Comparison of ENCODE assay signal across 20 cellular contexts in the genomic region with DNA sequence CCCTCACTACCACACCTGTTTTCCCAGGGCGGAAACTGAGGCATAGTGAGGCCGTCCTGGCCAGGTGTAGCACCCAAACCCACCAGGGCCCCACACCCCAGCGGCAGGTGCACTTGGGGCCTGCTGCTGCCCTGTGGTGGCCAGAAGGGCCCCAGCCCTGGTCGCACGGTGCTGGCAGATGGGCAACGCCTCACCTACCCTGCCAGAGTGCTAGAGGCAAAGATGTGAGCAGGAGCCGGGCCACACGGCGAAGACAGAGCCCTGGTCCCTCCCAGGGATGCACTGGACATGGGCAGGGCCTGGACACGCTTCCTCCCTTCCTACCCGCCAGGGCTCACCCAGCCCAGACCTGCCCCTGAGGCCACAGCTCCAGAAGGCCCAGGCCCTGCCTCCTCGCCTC. TPM values are rescaled to one million over a fixed set of nuclear protein-coding genes. Genes with fewer than 3 reads are reported as not detected.
A peak's percentile ranks its signal among the peaks of the same experiment; 100 is the strongest.
DNase-seq lines count a peak whose midpoint lies in the region; ATAC-seq, FAIRE-seq and TF ChIP-seq lines count a peak whose summit lies in the region.
"Had no signal": no experiment of that assay in that cellular context is flagged by ENCODE, and none has a peak within 500 bp of the region (broad histone marks: within the 10 kb centered on the region; RNA-seq: fewer than 3 reads in every experiment).

No MANE protein-coding gene starts in this region.

- no peak overlapping the region for H3K4me2 ChIP-seq in HepG2 (ENCODE audit: low read depth, low read length)
- H3K4me2 ChIP-seq in H1 (ENCODE audit: insufficient read depth in 1 of 2, low read depth in 2 of 2, low read length in 2 of 2), result no peak overlapping the region
- H3K4me2 ChIP-seq in trophoblast cell (ENCODE audit: low read length), result no peak overlapping the region
- H3K4me2 ChIP-seq: A549; BLaER1 treated with 17β-estradiol and CSF1 and Interleukin-3, amounts not matched to agents 10 nM and 100 nM had no signal

- H3K18ac ChIP-seq in H1 (ENCODE audit: extremely low read depth, low read length), result no peak overlapping the region
- no peak overlapping the region for H3K18ac ChIP-seq in trophoblast cell (ENCODE audit: low read length)

- BruUV-seq in HepG2 (replicated peaks; lab: Mats Ljungman, UMichigan), result no TSS peak

- no peak overlapping the region for H2BK15ac ChIP-seq in H1 (ENCODE audit: low read length)

- H4K91ac ChIP-seq in H1 (replicated peaks; ENCODE audit: insufficient read length, low read length), result no peak overlapping the region
- H4K91ac ChIP-seq in trophoblast cell (ENCODE audit: low read depth, low read length), result no peak overlapping the region

- H4K12ac ChIP-seq in trophoblast cell (ENCODE audit: low read depth, low read length), result no peak overlapping the region

- H3K14ac ChIP-seq in H1 (ENCODE audit: insufficient read length), result no peak overlapping the region
- no peak overlapping the region for H3K14ac ChIP-seq in trophoblast cell (ENCODE audit: low read length)

- H3K9me3 ChIP-seq in HepG2 (ENCODE audit: low read length) (no peaks in the 10 kb centered on the region), right lobe of liver (no peaks in the 10 kb centered on the region), H1 (ENCODE audit: insufficient read depth in 2 of 2, low read depth in 1 of 2, low read length in 1 of 2) (no peaks in the 10 kb centered on the region), trophoblast cell (ENCODE audit: insufficient read depth, low read depth, low read length) (no peaks in the 10 kb centered on the region), adrenal gland (replicated peaks in 1 of 3) (no peaks in the 10 kb centered on the region)
- H3K9me3 ChIP-seq: A549; BLaER1 treated with 17β-estradiol and CSF1 and Interleukin-3, amounts not matched to agents 10 nM and 100 nM; Caco-2 had no signal

- H2AFZ ChIP-seq in HepG2 (ENCODE audit: low read length) (no peak overlapping the region), H1 (ENCODE audit: low read length) (no peak overlapping the region), trophoblast cell (ENCODE audit: insufficient read depth, low read length, poor library complexity) (no peak overlapping the region)

- no peak overlapping the region for H3K56ac ChIP-seq in H1 (replicated peaks; ENCODE audit: insufficient read length, low read depth, low read length)

- H3K27me3 ChIP-seq in HepG2 (ENCODE audit: control insufficient read depth in 1 of 2, insufficient read depth in 2 of 2, low read length in 2 of 2) (peaks cover 2 to 22% of the 10 kb centered on the region in 2 experiments; a peak in 4 of 5 replicates), right lobe of liver (no peaks in the 10 kb centered on the region), H1 (replicated peaks in 1 of 4; ENCODE audit: control insufficient read depth in 3 of 4, extremely low read depth in 1 of 4, insufficient read depth in 3 of 4, low read length in 3 of 4) (no peaks in the 10 kb centered on the region), trophoblast cell (ENCODE audit: insufficient read depth, low read length) (no peaks in the 10 kb centered on the region), adrenal gland (no peaks in the 10 kb centered on the region)

- no peak overlapping the region for H2BK12ac ChIP-seq in H1 (ENCODE audit: low read depth, low read length)
- H2BK12ac ChIP-seq in trophoblast cell (ENCODE audit: low read length), result no peak overlapping the region

- H3K36me3 ChIP-seq in HepG2 (replicated peaks in 1 of 2; ENCODE audit: control insufficient read depth in 1 of 2, insufficient read depth in 2 of 2, low read length in 2 of 2) (no peaks in the 10 kb centered on the region; a peak in 1 of 5 replicates), right lobe of liver (no peaks in the 10 kb centered on the region), H1 (ENCODE audit: control insufficient read depth in 2 of 4, insufficient read depth in 4 of 4, low read length in 3 of 4) (no peaks in the 10 kb centered on the region; a peak in 1 of 8 replicates), trophoblast cell (ENCODE audit: control insufficient read depth in 1 of 2, insufficient read depth in 2 of 2, low read length in 2 of 2) (no peaks in the 10 kb centered on the region), adrenal gland (replicated peaks in 1 of 2) (no peaks in the 10 kb centered on the region)

- H2BK5ac ChIP-seq in H1 (ENCODE audit: low read depth, low read length) (no peak overlapping the region), trophoblast cell (ENCODE audit: low read depth, low read length, poor library complexity) (no peak overlapping the region)

- no peak overlapping the region for H2BK20ac ChIP-seq in H1 (ENCODE audit: low read length)

- DNase-seq in HepG2 (ENCODE audit: low spot score), result no peak
- no peak for DNase-seq in right lobe of liver
- DNase-seq in H1 (ENCODE audit: low read depth in 1 of 2, low spot score in 2 of 2), result no peak
- no peak for DNase-seq in trophoblast cell
- DNase-seq in dermis blood vessel endothelial cell, result no peak
- no peak for DNase-seq in adrenal gland
- DNase-seq: AML-193; Caco-2; Calu3; CD4-positive, alpha-beta T cell; CD8-positive, alpha-beta T cell; DMS79 treated with DMSO at 0.1 percent for 48 hours; GF-D8 had no signal

- peak overlapping the region; percentile 57; the same call in 1 of the 2 replicates for H4K8ac ChIP-seq in H1 (ENCODE audit: extremely low read depth, insufficient read depth, low read length)
- no peak overlapping the region for H4K8ac ChIP-seq in trophoblast cell (ENCODE audit: low read depth, low read length)

- intact Hi-C loops in HepG2 (cut with micrococcal nuclease; ENCODE audit: unreplicated experiment) (no loop called here), right lobe of liver (cut with DNase I) (no loop called here), adrenal gland (cut with DNase I) (loop anchor here in 1 of 2 donors (5.0 kb wide), 1 partner anchor 50 kb away; no protein-coding TSS in a partner anchor)

- H3K23ac ChIP-seq in H1 (ENCODE audit: insufficient read length) (no peak overlapping the region), trophoblast cell (ENCODE audit: low read length) (no peak overlapping the region)

- H3K27ac ChIP-seq in HepG2 (ENCODE audit: extremely low read length, insufficient read depth, low read length) (no peak overlapping the region), right lobe of liver (no peak overlapping the region), H1 (ENCODE audit: low read depth, low read length) (no peak overlapping the region), trophoblast cell (ENCODE audit: low read depth, low read length) (no peak overlapping the region), adrenal gland (no peak overlapping the region)
- H3K27ac ChIP-seq: 22Rv1; A549; BLaER1 treated with 17β-estradiol and CSF1 and Interleukin-3, amounts not matched to agents 10 nM and 100 nM; C4-2B had no signal

- peaks cover 7% of the 10 kb centered on the region; the same call in 1 of the 2 replicates for H4K20me1 ChIP-seq in HepG2 (ENCODE audit: insufficient read depth, low read length)
- H4K20me1 ChIP-seq in H1 (replicated peaks in 1 of 2; ENCODE audit: control insufficient read depth in 1 of 2, insufficient read depth in 2 of 2, low read length in 2 of 2), result peaks cover 0 to 5% of the 10 kb centered on the region in 2 experiments

- H3K4ac ChIP-seq in H1 (replicated peaks; ENCODE audit: insufficient read length, low read depth, low read length) (no peak overlapping the region), trophoblast cell (ENCODE audit: low read depth, low read length) (no peak overlapping the region)

- CTCF ChIA-PET in HepG2 (lab: Yijun Ruan, JAX; ENCODE audit: low intra/inter-chr PET ratio, low total read pairs), result interaction anchor here (2.7 kb wide), 1 partner anchor 52 kb away, joined by 32 read pairs; no protein-coding TSS in a partner anchor
- CTCF ChIA-PET in H1 (lab: Charles Lee; ENCODE audit: partially characterized antibody), result interaction anchor here (0.7 to 7.2 kb wide), 15 partner anchors 10 to 129 kb away, joined by 3 to 148 read pairs (median 5); no protein-coding TSS in a partner anchor

- H3K79me1 ChIP-seq in H1 (ENCODE audit: low read depth, low read length) (no peaks in the 10 kb centered on the region), trophoblast cell (ENCODE audit: low read length) (no peaks in the 10 kb centered on the region)

- TF ChIP-seq RAD21 in HepG2 (CRISPR knock-in tag; IDR thresholded peaks at IDR 0.05) (no peak), H1 (IDR thresholded peaks at IDR 0.05 in 1 of 2, conservative IDR thresholded peaks at IDR 0.05 in 1 of 2; ENCODE audit: low read depth in 2 of 2, low read length in 2 of 2) (no peak)

- H2BK120ac ChIP-seq in H1 (replicated peaks; ENCODE audit: low read depth, low read length) (no peak overlapping the region), trophoblast cell (ENCODE audit: insufficient read depth, low read length, poor library complexity) (no peak overlapping the region)

- FAIRE-seq in HepG2 (lab: Jason Lieb, UNC) (no peak), H1 (lab: Jason Lieb, UNC) (no peak)
- FAIRE-seq: A549, D721Med, G401.6, GM12891 had no signal

- no peak for TF ChIP-seq EP300 in HepG2 (IDR thresholded peaks at IDR 0.05; ENCODE audit: low read depth in 2 of 2, low read length in 2 of 2)
- no peak for TF ChIP-seq EP300 in HepG2 (CRISPR knock-in tag; IDR thresholded peaks at IDR 0.05; ENCODE audit: borderline replicate concordance)
- TF ChIP-seq EP300 in H1 (IDR thresholded peaks at IDR 0.05; ENCODE audit: borderline replicate concordance in 1 of 2, low read depth in 2 of 2, low read length in 2 of 2), result no peak

- H3K79me2 ChIP-seq in HepG2 (ENCODE audit: insufficient read depth, low read length) (no peaks in the 10 kb centered on the region), H1 (ENCODE audit: control insufficient read depth in 1 of 2, insufficient read depth in 2 of 2, low read length in 2 of 2) (no peaks in the 10 kb centered on the region), trophoblast cell (ENCODE audit: control insufficient read depth, insufficient read depth, low read length, poor library complexity) (no peaks in the 10 kb centered on the region)

- POLR2A ChIA-PET in HepG2 (lab: Yijun Ruan, JAX), result no interaction called here
- POLR2A ChIA-PET in H1 (lab: Charles Lee; ENCODE audit: partially characterized antibody), result no interaction called here

- in situ Hi-C loops in HepG2 (cut with HindIII; ENCODE audit: extremely low pct_ligation_motif_present, low pct_unique_long_range_greater_than_20kb), result loop anchor here (5.0 kb wide), 1 partner anchor 55 kb away; no protein-coding TSS in a partner anchor

- H3K9ac ChIP-seq in HepG2 (ENCODE audit: insufficient read depth, low read depth, low read length) (no peak overlapping the region), H1 (replicated peaks in 1 of 4; ENCODE audit: extremely low read depth in 1 of 4, low read depth in 3 of 4, low read length in 3 of 4) (no peak overlapping the region), trophoblast cell (ENCODE audit: low read length) (no peak overlapping the region)
- H3K9ac ChIP-seq: BLaER1 treated with 17β-estradiol and CSF1 and Interleukin-3, amounts not matched to agents 10 nM and 100 nM had no signal

- 67% methylated on average over 1 of the region's 12 CpGs for WGBS in HepG2 (ENCODE audit: low lambda C conversion rate)
- 70% methylated on average over 2 of the region's 12 CpGs for WGBS in right lobe of liver (ENCODE audit: insufficient coverage, low coverage, low lambda C conversion rate, missing lambda C conversion rate)
- WGBS in H1 (ENCODE audit: extremely low coverage in 1 of 2, insufficient coverage in 1 of 2, insufficient read length in 1 of 2, insufficient replicate concordance in 2 of 2, low coverage in 1 of 2, low lambda C conversion rate in 2 of 2, missing lambda C conversion rate in 1 of 2), 2 experiments, result 94% methylated on average over 11 of the region's 12 CpGs; no CpG with 5 or more reads in 1 of the 2 experiments
- no CpG with 5 or more reads among the region's 12 CpGs for WGBS in trophoblast cell (ENCODE audit: extremely low coverage, insufficient coverage, insufficient read length)
- 86 to 96% (median 89%) methylated on average over 3 to 12 of the region's 12 CpGs for WGBS in adrenal gland, 4 donors

- TF ChIP-seq POLR2A in HepG2 (IDR thresholded peaks at IDR 0.05; ENCODE audit: insufficient read depth in 1 of 2, low read depth in 2 of 2, low read length in 2 of 2), result no peak
- TF ChIP-seq POLR2A in right lobe of liver (IDR thresholded peaks at IDR 0.05), result no peak
- no peak for TF ChIP-seq POLR2A in H1 (IDR thresholded peaks at IDR 0.05; ENCODE audit: control extremely low read depth in 1 of 2, low read depth in 2 of 2, low read length in 2 of 2)
- TF ChIP-seq POLR2A in adrenal gland (IDR thresholded peaks at IDR 0.05), result no peak

- H3K4me3 ChIP-seq in HepG2 (replicated peaks in 1 of 3; ENCODE audit: insufficient read depth in 1 of 3, low read depth in 2 of 3, low read length in 3 of 3) (no peak overlapping the region), right lobe of liver (no peak overlapping the region), H1 (ENCODE audit: extremely low read depth in 1 of 4, insufficient read depth in 2 of 4, low read depth in 3 of 4, low read length in 4 of 4) (no peak overlapping the region), trophoblast cell (ENCODE audit: low read depth, low read length) (peak overlapping the region; percentile 6), adrenal gland (no peak overlapping the region)
- H3K4me3 ChIP-seq: A549; BLaER1 treated with 17β-estradiol and CSF1 and Interleukin-3, amounts not matched to agents 10 nM and 100 nM had no signal

- H4K5ac ChIP-seq in H1 (ENCODE audit: insufficient read length, low read depth, low read length), result no peak overlapping the region

- no peaks in the 10 kb centered on the region for H3K23me2 ChIP-seq in H1 (ENCODE audit: low read depth, low read length)

- H3K4me1 ChIP-seq in HepG2 (ENCODE audit: insufficient read depth, low read length), result peaks cover 17% of the 10 kb centered on the region
- no peaks in the 10 kb centered on the region for H3K4me1 ChIP-seq in right lobe of liver
- H3K4me1 ChIP-seq in H1 (replicated peaks in 1 of 4; ENCODE audit: control insufficient read depth in 3 of 4, insufficient read depth in 4 of 4, low read length in 3 of 4), result no peaks in the 10 kb centered on the region
- H3K4me1 ChIP-seq in trophoblast cell (ENCODE audit: control insufficient read depth in 1 of 2, insufficient read depth in 2 of 2, low read length in 2 of 2), result peaks cover 16 to 24% of the 10 kb centered on the region in 2 experiments
- no peaks in the 10 kb centered on the region for H3K4me1 ChIP-seq in adrenal gland (replicated peaks in 1 of 2)
- H3K4me1 ChIP-seq: A549, Caco-2 had no signal

- H2AK5ac ChIP-seq in H1 (ENCODE audit: low read depth, low read length) (no peak overlapping the region), trophoblast cell (ENCODE audit: low read length) (no peak overlapping the region)

- no peak; the same call in 2 of the 3 replicates for ATAC-seq in HepG2
- ATAC-seq in right lobe of liver, result no peak
- ATAC-seq: CD8-positive, alpha-beta T cell had no signal

- TF ChIP-seq CTCF in HepG2 (CRISPR knock-in tag; IDR thresholded peaks at IDR 0.05) (no peak), right lobe of liver (IDR thresholded peaks at IDR 0.05) (no peak), H1 (IDR thresholded peaks at IDR 0.05; ENCODE audit: control extremely low read depth in 1 of 3, insufficient read depth in 1 of 3, low read depth in 1 of 3, low read length in 3 of 3) (no peak), adrenal gland (IDR thresholded peaks at IDR 0.05) (no peak)

RNA-seq across cellular contexts. Expression of gene MEGF6, which starts 44.4 kb away (rescaled TPM):
- total RNA-seq in HepG2 (2016; rRNA removed; fragmentation: Illumina TruSeq; extraction: Trizol), result 0.76 and 1.9 TPM in 2 replicates
- total RNA-seq in HepG2 (2016; cell fraction: cytosol; rRNA removed; fragmentation: Illumina TruSeq; extraction: Trizol; ENCODE audit: low read depth), result 0.18 and 0.61 TPM in 2 replicates
- total RNA-seq in HepG2 (2016; cell fraction: insoluble cytoplasmic fraction; rRNA removed; fragmentation: Illumina TruSeq; extraction: Trizol), result 0.70 and 2.7 TPM in 2 replicates
- 0.52 and 0.96 TPM in 2 replicates for total RNA-seq in HepG2 (2016; cell fraction: membrane; rRNA removed; fragmentation: Illumina TruSeq; extraction: Trizol)
- total RNA-seq in HepG2 (2016; cell fraction: nucleus; rRNA removed; fragmentation: Illumina TruSeq; extraction: Trizol), result 2.7 and 3.4 TPM in 2 replicates
- polyA plus RNA-seq in HepG2 (2011; rRNA removed), result 1.9 and 3.5 TPM in 2 replicates
- 0.90 and 1.8 TPM in 2 replicates for polyA plus RNA-seq in HepG2 (2011; cell fraction: cytosol; rRNA removed)
- polyA plus RNA-seq in HepG2 (2011; cell fraction: nucleus; rRNA removed), result 68.1 and 94.7 TPM in 2 replicates
- polyA plus RNA-seq in HepG2 (2012), result 3.6 and 4.8 TPM in 2 replicates
- 0.09 and 0.19 TPM in 2 replicates for polyA plus RNA-seq in HepG2 (2016; cell fraction: cytosol; fragmentation: Illumina TruSeq; extraction: Trizol; ENCODE audit: low read depth)
- polyA plus RNA-seq in HepG2 (2016; cell fraction: insoluble cytoplasmic fraction; fragmentation: Illumina TruSeq; extraction: Trizol; ENCODE audit: low read depth), result 0.80 and 1.3 TPM in 2 replicates
- 0.19 and 0.34 TPM in 2 replicates for polyA plus RNA-seq in HepG2 (2016; cell fraction: membrane; fragmentation: Illumina TruSeq; extraction: Trizol; ENCODE audit: low read depth)
- 8.1 and 10.4 TPM in 2 replicates for polyA plus RNA-seq in HepG2 (2016; cell fraction: nucleus; fragmentation: Illumina TruSeq; extraction: Trizol; ENCODE audit: insufficient read depth, low read depth)
- polyA minus RNA-seq in HepG2 (2011; rRNA and poly(A)+ RNA removed; ENCODE audit: low replicate concordance), result 3.5 and 4.6 TPM in 2 replicates
- polyA minus RNA-seq in HepG2 (2011; cell fraction: cytosol; rRNA and poly(A)+ RNA removed), result 1.7 and 2.4 TPM in 2 replicates
- polyA minus RNA-seq in HepG2 (2011; cell fraction: nucleus; rRNA and poly(A)+ RNA removed), result 5.6 and 10.6 TPM in 2 replicates
- 1 to 10 TPM; 2.2 to 9.6 (median 4.4) TPM for total RNA-seq in right lobe of liver
- 13.2 and 14.8 TPM in 2 replicates for total RNA-seq in H1 (2021; fragmentation: NEBNext Ultra II Directional; extraction: Animal tissue kit (Norgen Biotek cat#: 25700))
- 4.1 and 9.5 TPM in 2 replicates for polyA plus RNA-seq in H1 (2011; rRNA removed)
- 7.8 TPM for polyA plus RNA-seq in H1 (2011; cell fraction: cytosol; rRNA removed)
- polyA plus RNA-seq in H1 (2011; cell fraction: nucleus; rRNA removed), result 88.4 TPM
- polyA plus RNA-seq in H1 (2012, experiment 1 of 2), result 7.4 to 14.6 TPM (median 10.8 TPM) in 4 replicates
- polyA plus RNA-seq in H1 (2012, experiment 2 of 2), result 1.4 TPM
- 4.9 TPM for polyA plus RNA-seq in H1 (2013, experiment 1 of 2)
- polyA plus RNA-seq in H1 (2013, experiment 2 of 2), result 4.4 TPM
- polyA minus RNA-seq in H1 (2011; rRNA and poly(A)+ RNA removed), result 1.7 and 3.0 TPM in 2 replicates
- 9.0 TPM for polyA minus RNA-seq in H1 (2011; cell fraction: cytosol; rRNA and poly(A)+ RNA removed)
- 24.4 TPM for polyA minus RNA-seq in H1 (2011; cell fraction: nucleus; rRNA and poly(A)+ RNA removed)
- polyA plus RNA-seq in trophoblast cell (2013), result 11.3 and 12.1 TPM in 2 replicates
- total RNA-seq in dermis blood vessel endothelial cell, result 100 and 120 TPM in 2 replicates
- total RNA-seq in adrenal gland, result 10 to 100 TPM in 3 of 8 donors, 1 to 10 TPM in 5; 2.6 to 12.5 (median 8.2) TPM
- polyA plus RNA-seq in adrenal gland, result 10 to 100 TPM in 2 of 3 donors, under 1 TPM in 1; 0.15 to 29.2 (median 16.2) TPM

RNA-seq across cellular contexts. Expression of gene TPRG1L, which starts 57.9 kb away (rescaled TPM):
- total RNA-seq in HepG2 (2016; rRNA removed; fragmentation: Illumina TruSeq; extraction: Trizol) (21.3 and 31.7 TPM in 2 replicates), right lobe of liver (10 to 100 TPM; 42.5 to 54.6 (median 53.4) TPM), dermis blood vessel endothelial cell (29.4 and 32.9 TPM in 2 replicates), adrenal gland (10 to 100 TPM; 21.6 to 52.1 (median 44.4) TPM)
- 5.7 and 6.3 TPM in 2 replicates for total RNA-seq in HepG2 (2016; cell fraction: cytosol; rRNA removed; fragmentation: Illumina TruSeq; extraction: Trizol; ENCODE audit: low read depth)
- total RNA-seq in HepG2 (2016; cell fraction: insoluble cytoplasmic fraction; rRNA removed; fragmentation: Illumina TruSeq; extraction: Trizol), result 20.0 and 34.6 TPM in 2 replicates
- 26.8 and 28.4 TPM in 2 replicates for total RNA-seq in HepG2 (2016; cell fraction: membrane; rRNA removed; fragmentation: Illumina TruSeq; extraction: Trizol)
- 13.9 and 17.8 TPM in 2 replicates for total RNA-seq in HepG2 (2016; cell fraction: nucleus; rRNA removed; fragmentation: Illumina TruSeq; extraction: Trizol)
- polyA plus RNA-seq in HepG2 (2011; rRNA removed) (37.4 and 44.3 TPM in 2 replicates), H1 (2011; rRNA removed) (19.8 and 22.3 TPM in 2 replicates), adrenal gland (10 to 100 TPM; 15.8 to 49.7 (median 20.6) TPM)
- polyA plus RNA-seq in HepG2 (2011; cell fraction: cytosol; rRNA removed), result 39.8 and 48.5 TPM in 2 replicates
- 18.5 and 21.7 TPM in 2 replicates for polyA plus RNA-seq in HepG2 (2011; cell fraction: nucleus; rRNA removed)
- polyA plus RNA-seq in HepG2 (2012), result 32.1 and 36.9 TPM in 2 replicates
- polyA plus RNA-seq in HepG2 (2016; cell fraction: cytosol; fragmentation: Illumina TruSeq; extraction: Trizol; ENCODE audit: low read depth), result 9.7 and 10.7 TPM in 2 replicates
- 66.4 and 67.1 TPM in 2 replicates for polyA plus RNA-seq in HepG2 (2016; cell fraction: insoluble cytoplasmic fraction; fragmentation: Illumina TruSeq; extraction: Trizol; ENCODE audit: low read depth)
- 27.9 and 28.2 TPM in 2 replicates for polyA plus RNA-seq in HepG2 (2016; cell fraction: membrane; fragmentation: Illumina TruSeq; extraction: Trizol; ENCODE audit: low read depth)
- polyA plus RNA-seq in HepG2 (2016; cell fraction: nucleus; fragmentation: Illumina TruSeq; extraction: Trizol; ENCODE audit: insufficient read depth, low read depth), result 42.7 TPM in 2 replicates
- polyA minus RNA-seq in HepG2 (2011; rRNA and poly(A)+ RNA removed; ENCODE audit: low replicate concordance), result 33.6 and 37.3 TPM in 2 replicates
- 24.6 and 30.2 TPM in 2 replicates for polyA minus RNA-seq in HepG2 (2011; cell fraction: cytosol; rRNA and poly(A)+ RNA removed)
- polyA minus RNA-seq in HepG2 (2011; cell fraction: nucleus; rRNA and poly(A)+ RNA removed), result 8.0 and 10.2 TPM in 2 replicates
- total RNA-seq in H1 (2021; fragmentation: NEBNext Ultra II Directional; extraction: Animal tissue kit (Norgen Biotek cat#: 25700)), result 21.7 and 22.2 TPM in 2 replicates
- polyA plus RNA-seq in H1 (2011; cell fraction: cytosol; rRNA removed), result 21.1 TPM
- 10.8 TPM for polyA plus RNA-seq in H1 (2011; cell fraction: nucleus; rRNA removed)
- polyA plus RNA-seq in H1 (2012, experiment 1 of 2), result 17.4 to 21.5 TPM (median 21.1 TPM) in 4 replicates
- 23.7 TPM for polyA plus RNA-seq in H1 (2012, experiment 2 of 2)
- polyA plus RNA-seq in H1 (2013, experiment 1 of 2), result 13.6 TPM
- polyA plus RNA-seq in H1 (2013, experiment 2 of 2), result 13.7 TPM
- 15.2 and 19.2 TPM in 2 replicates for polyA minus RNA-seq in H1 (2011; rRNA and poly(A)+ RNA removed)
- 15.5 TPM for polyA minus RNA-seq in H1 (2011; cell fraction: cytosol; rRNA and poly(A)+ RNA removed)
- 6.6 TPM for polyA minus RNA-seq in H1 (2011; cell fraction: nucleus; rRNA and poly(A)+ RNA removed)
- 23.7 and 23.8 TPM in 2 replicates for polyA plus RNA-seq in trophoblast cell (2013)
